Comparison of ENCODE assay signal across 7 cellular contexts in genomic region chr9:81688262-81689092, GRCh38. TPM values are rescaled to one million over a fixed set of nuclear protein-coding genes. Genes with fewer than 3 reads are reported as not detected.
DNase-seq lines count a peak whose midpoint lies in the region; ATAC-seq, FAIRE-seq and TF ChIP-seq lines count a peak whose summit lies in the region.
"Not testable (repeated sequence)": the region's sequence is repeated elsewhere in the genome, so short reads cannot be mapped to it uniquely, and the experiment has no call there.

No MANE protein-coding gene starts in this region.

- H3K23ac ChIP-seq in H1 (ENCODE audit: insufficient read length), result not testable (repeated sequence)

- intact Hi-C loops in psoas muscle (cut with DNase I), result loop anchor here (5.0 to 10.0 kb wide), 7 partner anchors 66 to 271 kb away; no protein-coding TSS in a partner anchor

- TF ChIP-seq RAD21 in H1 (IDR thresholded peaks at IDR 0.05 in 1 of 2, conservative IDR thresholded peaks at IDR 0.05 in 1 of 2; ENCODE audit: low read depth in 2 of 2, low read length in 2 of 2), result not testable (repeated sequence)

- peak overlapping the region; percentile 89 for H4K8ac ChIP-seq in H1 (ENCODE audit: extremely low read depth, insufficient read depth, low read length)

- H3K4me2 ChIP-seq in H1 (ENCODE audit: insufficient read depth in 1 of 2, low read depth in 2 of 2, low read length in 2 of 2), result peak overlapping the region; percentile 71 to 86

- not testable (repeated sequence) for H3K4ac ChIP-seq in H1 (replicated peaks; ENCODE audit: insufficient read length, low read depth, low read length)

- POLR2A ChIA-PET in H1 (lab: Charles Lee; ENCODE audit: partially characterized antibody), result interaction anchor here (0.6 to 10.8 kb wide), 7 partner anchors 15 to 87 kb away, joined by 3 to 97 read pairs (median 4); no protein-coding TSS in a partner anchor

- CTCF ChIA-PET in H1 (lab: Charles Lee; ENCODE audit: partially characterized antibody), result interaction anchor here (1.0 kb wide), 1 partner anchor 159 kb away, joined by 3 read pairs; no protein-coding TSS in a partner anchor

- peak overlapping the region; percentile 40 for H4K5ac ChIP-seq in H1 (ENCODE audit: insufficient read length, low read depth, low read length)

- H3K4me3 Mint-ChIP-seq in activated T-cell treated with anti-CD3 and anti-CD28 coated beads, Interleukin-2, amount 50 U/mL, for 24 hours, result peak overlapping the region; percentile 76

- DNase-seq in NCI-H2227 (lab: John Stamatoyannopoulos, UW; ENCODE audit: unreplicated experiment) (peak; percentile 40), H1 (ENCODE audit: low read depth in 1 of 2, low spot score in 2 of 2) (peak in 1 of 2 experiments; percentile 61), kidney tubule cell (ENCODE audit: low spot score) (peak; percentile 57), psoas muscle (peak; percentile 76 to 89)
- DNase-seq in activated T-cell treated with anti-CD3 and anti-CD28 coated beads, Interleukin-2, amount 50 U/mL, for 24 hours, result peak; percentile 54

- not testable (repeated sequence) for H2BK120ac ChIP-seq in H1 (replicated peaks; ENCODE audit: low read depth, low read length)

- H3K14ac ChIP-seq in H1 (ENCODE audit: insufficient read length), result not testable (repeated sequence)

- H3K4me1 Mint-ChIP-seq in activated T-cell treated with anti-CD3 and anti-CD28 coated beads, Interleukin-2, amount 50 U/mL, for 24 hours (ENCODE audit: low read depth), result peaks cover 25% of the 10 kb centered on the region

- H3K79me2 ChIP-seq in H1 (ENCODE audit: control insufficient read depth in 1 of 2, insufficient read depth in 2 of 2, low read length in 2 of 2), result peaks cover 33 to 56% of the 10 kb centered on the region in 2 experiments

- not testable (repeated sequence) for TF ChIP-seq CTCF in H1 (IDR thresholded peaks at IDR 0.05; ENCODE audit: control extremely low read depth in 1 of 3, insufficient read depth in 1 of 3, low read depth in 1 of 3, low read length in 3 of 3); psoas muscle (IDR thresholded peaks at IDR 0.05)

- not testable (repeated sequence) for FAIRE-seq in H1 (lab: Jason Lieb, UNC)

- not testable (repeated sequence) for H3K23me2 ChIP-seq in H1 (ENCODE audit: low read depth, low read length)

- 1% methylated on average over 52 of the region's 107 CpGs; no CpG with 5 or more reads in 1 of the 2 experiments for WGBS in H1 (ENCODE audit: extremely low coverage in 1 of 2, insufficient coverage in 1 of 2, insufficient read length in 1 of 2, insufficient replicate concordance in 2 of 2, low coverage in 1 of 2, low lambda C conversion rate in 2 of 2, missing lambda C conversion rate in 1 of 2), 2 experiments
- WGBS in psoas muscle, 3 donors, result 0 to 2% (median 1%) methylated on average over 52 to 107 of the region's 107 CpGs

- H3K18ac ChIP-seq in H1 (ENCODE audit: extremely low read depth, low read length), result peak overlapping the region; percentile 78

- H3K36me3 ChIP-seq in H1 (ENCODE audit: control insufficient read depth in 2 of 4, insufficient read depth in 4 of 4, low read length in 3 of 4) (peaks cover 2 to 23% (median 7%) of the 10 kb centered on the region in 4 experiments; a peak in 6 of 8 replicates), psoas muscle (ENCODE audit: insufficient read depth in 1 of 2, low read depth in 1 of 2) (peaks cover 0 to 17% of the 10 kb centered on the region in 2 donors)

- TF ChIP-seq EP300 in H1 (IDR thresholded peaks at IDR 0.05; ENCODE audit: borderline replicate concordance in 1 of 2, low read depth in 2 of 2, low read length in 2 of 2), result not testable (repeated sequence)

- H3K9me3 ChIP-seq in H1 (ENCODE audit: insufficient read depth in 2 of 2, low read depth in 1 of 2, low read length in 1 of 2); psoas muscle: not testable (repeated sequence)

- H3K27me3 ChIP-seq in H1 (replicated peaks in 1 of 4; ENCODE audit: control insufficient read depth in 3 of 4, extremely low read depth in 1 of 4, insufficient read depth in 3 of 4, low read length in 3 of 4); psoas muscle (ENCODE audit: insufficient read depth in 3 of 3, low read length in 2 of 3): not testable (repeated sequence)

- H3K27ac ChIP-seq in H1 (ENCODE audit: low read depth, low read length) (peak overlapping the region; percentile 80), psoas muscle (peak overlapping the region; percentile 79)

- not testable (repeated sequence) for H2BK20ac ChIP-seq in H1 (ENCODE audit: low read length)

- H3K79me1 ChIP-seq in H1 (ENCODE audit: low read depth, low read length), result not testable (repeated sequence)

- H2BK12ac ChIP-seq in H1 (ENCODE audit: low read depth, low read length), result not testable (repeated sequence)

- H3K9ac ChIP-seq in H1 (replicated peaks in 1 of 4; ENCODE audit: extremely low read depth in 1 of 4, low read depth in 3 of 4, low read length in 3 of 4), result peak overlapping the region; percentile 74 to 92 (median 85)

- peak overlapping the region; percentile 72 to 90 (median 86) for H3K4me3 ChIP-seq in H1 (ENCODE audit: extremely low read depth in 1 of 4, insufficient read depth in 2 of 4, low read depth in 3 of 4, low read length in 4 of 4)
- peak overlapping the region; percentile 86 for H3K4me3 ChIP-seq in psoas muscle

- H2AK5ac ChIP-seq in H1 (ENCODE audit: low read depth, low read length), result not testable (repeated sequence)

- H2BK5ac ChIP-seq in H1 (ENCODE audit: low read depth, low read length), result peak overlapping the region; percentile 57; the same call in 1 of the 2 replicates

- H4K91ac ChIP-seq in H1 (replicated peaks; ENCODE audit: insufficient read length, low read length), result not testable (repeated sequence)

- not testable (repeated sequence) for H3K36me3 Mint-ChIP-seq in activated T-cell treated with anti-CD3 and anti-CD28 coated beads, Interleukin-2, amount 50 U/mL, for 24 hours (ENCODE audit: low read depth)

- H3K27me3 Mint-ChIP-seq in activated T-cell treated with anti-CD3 and anti-CD28 coated beads, Interleukin-2, amount 50 U/mL, for 24 hours, result peaks cover 25% of the 10 kb centered on the region

- peaks cover 18 to 26% of the 10 kb centered on the region in 2 experiments for H4K20me1 ChIP-seq in H1 (replicated peaks in 1 of 2; ENCODE audit: control insufficient read depth in 1 of 2, insufficient read depth in 2 of 2, low read length in 2 of 2)

- H3K4me1 ChIP-seq in H1 (replicated peaks in 1 of 4; ENCODE audit: control insufficient read depth in 3 of 4, insufficient read depth in 4 of 4, low read length in 3 of 4) (peaks cover 2 to 19% (median 8%) of the 10 kb centered on the region in 4 experiments; a peak in 5 of 7 replicates), psoas muscle (peaks cover 31% of the 10 kb centered on the region)

- H3K56ac ChIP-seq in H1 (replicated peaks; ENCODE audit: insufficient read length, low read depth, low read length), result not testable (repeated sequence)

- peak; percentile 11 for ATAC-seq in GM18519 (IDR thresholded peaks at IDR 0.05; ENCODE audit: low FRiP score, unreplicated experiment)
- peak; percentile 7 for ATAC-seq in HG03039 (IDR thresholded peaks at IDR 0.05; ENCODE audit: unreplicated experiment)
- ATAC-seq in psoas muscle, result peak; percentile 36 to 72 (median 54)

- not testable (repeated sequence) for H2BK15ac ChIP-seq in H1 (ENCODE audit: low read length)

- H3K9me3 Mint-ChIP-seq in activated T-cell treated with anti-CD3 and anti-CD28 coated beads, Interleukin-2, amount 50 U/mL, for 24 hours, result not testable (repeated sequence)

- H2AFZ ChIP-seq in H1 (ENCODE audit: low read length), result not testable (repeated sequence)

- H3K27ac Mint-ChIP-seq in activated T-cell treated with anti-CD3 and anti-CD28 coated beads, Interleukin-2, amount 50 U/mL, for 24 hours, result not testable (repeated sequence)

- not testable (repeated sequence) for TF ChIP-seq POLR2A in H1 (IDR thresholded peaks at IDR 0.05; ENCODE audit: control extremely low read depth in 1 of 2, low read depth in 2 of 2, low read length in 2 of 2)

TF ChIP-seq in H1, 55 proteins besides CTCF, POLR2A, EP300 and RAD21:
- TF ChIP-seq MAX (IDR thresholded peaks at IDR 0.05) (peak; percentile 31; the same call in 1 of the 2 replicates), POLR2AphosphoS5 (IDR thresholded peaks at IDR 0.05; ENCODE audit: low read depth, low read length) (0 out of 2 replicates have a peak, but pooled peaks have one; percentile 20), E2F6 (IDR thresholded peaks at IDR 0.05) (peak; percentile 7; the same call in 1 of the 2 replicates), KDM4A (IDR thresholded peaks at IDR 0.05; ENCODE audit: low read depth, low read length, severe bottlenecking) (peak; percentile 66), RBBP5 (IDR thresholded peaks at IDR 0.05; ENCODE audit: borderline replicate concordance, low read depth, low read length) (peak; percentile 50), PHF8 (conservative IDR thresholded peaks at IDR 0.05; ENCODE audit: low read depth, low read length) (0 out of 2 replicates have a peak, but pooled peaks have one; percentile 45)

RNA-seq across cellular contexts. Expression of gene TLE1, which starts 0.9 kb away (rescaled TPM):
- total RNA-seq in H1 (2021; fragmentation: NEBNext Ultra II Directional; extraction: Animal tissue kit (Norgen Biotek cat#: 25700)), result 91.0 and 91.6 TPM in 2 replicates
- polyA plus RNA-seq in H1 (2011; rRNA removed) (81.8 and 84.6 TPM in 2 replicates), psoas muscle (10 to 100 TPM; 16.0 to 46.7 (median 31.1) TPM)
- 69.1 TPM for polyA plus RNA-seq in H1 (2011; cell fraction: cytosol; rRNA removed)
- 88.5 TPM for polyA plus RNA-seq in H1 (2011; cell fraction: nucleus; rRNA removed)
- polyA plus RNA-seq in H1 (2012, experiment 1 of 2), result 56.7 to 72.7 TPM (median 64.8 TPM) in 4 replicates
- polyA plus RNA-seq in H1 (2012, experiment 2 of 2), result 56.8 TPM
- 69.7 TPM for polyA plus RNA-seq in H1 (2013, experiment 1 of 2)
- polyA plus RNA-seq in H1 (2013, experiment 2 of 2), result 70.8 TPM
- polyA minus RNA-seq in H1 (2011; rRNA and poly(A)+ RNA removed), result 89.8 and 93.5 TPM in 2 replicates
- 52.8 TPM for polyA minus RNA-seq in H1 (2011; cell fraction: cytosol; rRNA and poly(A)+ RNA removed)
- 89.2 TPM for polyA minus RNA-seq in H1 (2011; cell fraction: nucleus; rRNA and poly(A)+ RNA removed)
- 10 to 100 TPM; 14.6 to 40.9 (median 35.7) TPM for total RNA-seq in psoas muscle
